ENCODE assay signal across 8 cellular contexts in the genomic region with DNA sequence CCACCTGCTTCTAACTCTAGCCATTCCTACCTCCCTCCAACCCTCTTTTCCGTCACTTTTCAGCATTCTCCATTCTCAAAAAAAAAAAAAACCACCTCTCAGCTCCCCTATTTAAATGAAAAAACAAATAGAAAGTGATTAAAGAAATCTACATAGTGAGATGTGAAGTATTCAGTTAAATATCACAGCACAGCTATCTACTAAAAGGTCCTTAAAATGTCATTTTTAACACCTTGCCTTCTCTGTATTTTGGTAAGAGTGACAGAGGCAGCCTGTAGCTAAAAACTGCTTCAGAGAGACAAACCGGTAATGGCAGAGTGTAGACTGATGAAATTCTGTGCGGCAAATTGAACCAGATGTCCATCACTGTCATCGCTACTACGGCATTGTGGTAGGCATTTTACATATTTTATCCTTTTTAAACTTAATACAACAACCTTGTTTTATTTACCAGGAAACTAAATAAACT. TPM values are rescaled to one million over a fixed set of nuclear protein-coding genes. Genes with fewer than 3 reads are reported as not detected.
A peak's percentile ranks its signal among the peaks of the same experiment; 100 is the strongest.
DNase-seq lines count a peak whose midpoint lies in the region; ATAC-seq and TF ChIP-seq lines count a peak whose summit lies in the region.

No MANE protein-coding gene starts in this region.

- H3K27ac Mint-ChIP-seq in osteocyte (ENCODE audit: unreplicated experiment), result peak overlapping the region; percentile 81

- TF ChIP-seq CTCF in osteocyte (IDR thresholded peaks at IDR 0.05), result no peak

- no peaks in the 10 kb centered on the region for H3K27me3 Mint-ChIP-seq in osteocyte (ENCODE audit: unreplicated experiment)

- ATAC-seq in GM21723 (IDR thresholded peaks at IDR 0.05; ENCODE audit: unreplicated experiment), result no peak

- H3K27ac ChIP-seq in SJSA1 (no peak overlapping the region), esophagus (ENCODE audit: low read depth in 2 of 2, low read length in 1 of 2) (peak overlapping the region; percentile 88 to 89)

- H3K36me3 Mint-ChIP-seq in osteocyte (ENCODE audit: unreplicated experiment), result peaks cover 18% of the 10 kb centered on the region

- no peaks in the 10 kb centered on the region for H3K9me3 Mint-ChIP-seq in osteocyte (ENCODE audit: unreplicated experiment)

- peak overlapping the region; percentile 90 for H3K4me3 Mint-ChIP-seq in osteocyte (ENCODE audit: unreplicated experiment)

- H3K9me3 ChIP-seq in SJSA1 (replicated peaks) (no peaks in the 10 kb centered on the region), esophagus (ENCODE audit: control insufficient read depth in 2 of 2, insufficient read depth in 1 of 2, low read depth in 1 of 2, low read length in 1 of 2) (no peaks in the 10 kb centered on the region)

- H3K4me3 ChIP-seq in SJSA1 (peak overlapping the region; percentile 91), esophagus (ENCODE audit: low read depth in 1 of 2, low read length in 2 of 2) (peak overlapping the region; percentile 87 to 99)

- H3K4me1 ChIP-seq in SJSA1 (replicated peaks), result no peaks in the 10 kb centered on the region
- no peaks in the 10 kb centered on the region for H3K4me1 ChIP-seq in esophagus (ENCODE audit: control insufficient read depth in 2 of 2, insufficient read depth in 2 of 2, low read length in 1 of 2)

- peak; percentile 18 for DNase-seq in DMS 273 (lab: John Stamatoyannopoulos, UW; ENCODE audit: unreplicated experiment)
- no peak for DNase-seq in DMS 273 treated with DMSO at 0.1 percent for 48 hours (lab: John Stamatoyannopoulos, UW)
- no peak for DNase-seq in SJSA1 (ENCODE audit: low read depth in 1 of 2, low spot score in 2 of 2)
- no peak for DNase-seq in osteocyte (ENCODE audit: extremely low spot score, unreplicated experiment)
- DNase-seq in A172 (ENCODE audit: low spot score), result no peak
- DNase-seq in SK-N-DZ (ENCODE audit: low spot score), result no peak

- 57 to 60% methylated on average over 5 of the region's 5 CpGs for WGBS in esophagus, 2 donors

- H3K36me3 ChIP-seq in SJSA1 (no peaks in the 10 kb centered on the region), esophagus (ENCODE audit: control insufficient read depth in 2 of 2, insufficient read depth in 2 of 2, low read length in 1 of 2) (peaks cover 0 to 2% of the 10 kb centered on the region in 2 donors)

- H3K4me1 Mint-ChIP-seq in osteocyte (ENCODE audit: unreplicated experiment), result peaks cover 14% of the 10 kb centered on the region

- H3K27me3 ChIP-seq in SJSA1 (replicated peaks) (no peaks in the 10 kb centered on the region), esophagus (ENCODE audit: control insufficient read depth in 1 of 2, insufficient read depth in 2 of 2, low read length in 2 of 2) (no peaks in the 10 kb centered on the region)

RNA-seq across cellular contexts. Expression of a gene that starts 0.3 kb away (rescaled TPM):
- total RNA-seq in SJSA1 (2014; rRNA removed; shearing (Covaris generic)), result 22.9 and 24.9 TPM in 2 replicates
- polyA plus RNA-seq in esophagus, result 10 to 100 TPM; 13.2 to 19.5 TPM
- total RNA-seq in osteocyte, result 34.1 and 41.7 TPM in 2 replicates
- total RNA-seq in A172 (2014; rRNA removed; shearing (Covaris generic)), result 20.2 and 24.7 TPM in 2 replicates
- polyA plus RNA-seq in SK-N-DZ (2014; cell fraction: cytosol; rRNA removed), result 22.9 and 24.7 TPM in 2 replicates
- 19.3 and 30.8 TPM in 2 replicates for polyA plus RNA-seq in SK-N-DZ (2014; cell fraction: nucleus; rRNA removed)

RNA-seq across cellular contexts. Expression of a gene that starts 7.2 kb away (rescaled TPM):
- total RNA-seq in SJSA1 (2014; rRNA removed; shearing (Covaris generic)), result 2.5 and 3.7 TPM in 2 replicates
- 1 to 10 TPM; 1.1 to 1.3 TPM for polyA plus RNA-seq in esophagus
- total RNA-seq in osteocyte, result 1.9 and 2.5 TPM in 2 replicates
- 1.5 and 3.4 TPM in 2 replicates for total RNA-seq in A172 (2014; rRNA removed; shearing (Covaris generic))
- 0.99 and 2.0 TPM in 2 replicates for polyA plus RNA-seq in SK-N-DZ (2014; cell fraction: cytosol; rRNA removed)
- polyA plus RNA-seq in SK-N-DZ (2014; cell fraction: nucleus; rRNA removed), result 1.6 and 1.7 TPM in 2 replicates

RNA-seq across cellular contexts. Expression of a gene that starts 7.6 kb away (rescaled TPM):
- total RNA-seq in SJSA1 (2014; rRNA removed; shearing (Covaris generic)), result 1.7 and 8.6 TPM in 2 replicates
- polyA plus RNA-seq in esophagus, result 10 to 100 TPM; 29.5 to 33.4 TPM
- 12.5 and 17.2 TPM in 2 replicates for total RNA-seq in osteocyte
- total RNA-seq in A172 (2014; rRNA removed; shearing (Covaris generic)), result 15.0 and 16.6 TPM in 2 replicates
- 16.2 and 17.6 TPM in 2 replicates for polyA plus RNA-seq in SK-N-DZ (2014; cell fraction: cytosol; rRNA removed)
- polyA plus RNA-seq in SK-N-DZ (2014; cell fraction: nucleus; rRNA removed), result 27.3 and 28.7 TPM in 2 replicates

RNA-seq across cellular contexts. Expression of a gene that starts 39.8 kb away (rescaled TPM):
- total RNA-seq in SJSA1 (2014; rRNA removed; shearing (Covaris generic)), result 0.97 and 3.1 TPM in 2 replicates
- polyA plus RNA-seq in esophagus, result 100 to 1,000 TPM in 1 of 2 donors, 10 to 100 TPM in 1; 89.6 to 173 TPM
- 35.5 and 42.3 TPM in 2 replicates for total RNA-seq in osteocyte
- total RNA-seq in A172 (2014; rRNA removed; shearing (Covaris generic)), result 0.34 TPM in 1 of 2 replicates, not detected in the other
- polyA plus RNA-seq in SK-N-DZ (2014; cell fraction: cytosol; rRNA removed), result 0.56 TPM in 1 of 2 replicates, not detected in the other
- not detected in 2 replicates for polyA plus RNA-seq in SK-N-DZ (2014; cell fraction: nucleus; rRNA removed)

RNA-seq across cellular contexts. Expression of a gene that starts 40.8 kb away (rescaled TPM):
- not detected in 2 replicates for total RNA-seq in SJSA1 (2014; rRNA removed; shearing (Covaris generic))
- 1 to 10 TPM; 1.8 to 2.0 TPM for polyA plus RNA-seq in esophagus
- 0.34 TPM in 1 of 2 replicates, not detected in the other for total RNA-seq in osteocyte
- total RNA-seq in A172 (2014; rRNA removed; shearing (Covaris generic)), result not detected in 2 replicates
- polyA plus RNA-seq in SK-N-DZ (2014; cell fraction: cytosol; rRNA removed), result not detected in 2 replicates
- not detected in 2 replicates for polyA plus RNA-seq in SK-N-DZ (2014; cell fraction: nucleus; rRNA removed)
